ENCODE assay signal across 1 cellular context in genomic region chr5:69213513-69214215, GRCh38.
A peak's percentile ranks its signal among the peaks of the same experiment; 100 is the strongest.
TF ChIP-seq lines count a peak whose summit lies in the region.

No MANE protein-coding gene starts in this region.

TF ChIP-seq in HepG2, 621 proteins besides CTCF, POLR2A, EP300 and RAD21 (continued from another document):
- no peak for TF ChIP-seq ZNF407 (CRISPR knock-in tag; IDR thresholded peaks at IDR 0.05; ENCODE audit: not compliant biosample characterization)
- no peak for TF ChIP-seq ZNF143 (CRISPR knock-in tag; IDR thresholded peaks at IDR 0.05)
- TF ChIP-seq SAP130 (CRISPR knock-in tag; IDR thresholded peaks at IDR 0.05; ENCODE audit: low read depth): peak; percentile 70; the same call in 1 of the 2 replicates
- TF ChIP-seq FOSL1 (CRISPR knock-in tag; IDR thresholded peaks at IDR 0.05; ENCODE audit: borderline replicate concordance): peak; percentile 91
- TF ChIP-seq ZNF724P (CRISPR knock-in tag; IDR thresholded peaks at IDR 0.05; ENCODE audit: borderline replicate concordance): peak; percentile 18; the same call in 1 of the 2 replicates
- TF ChIP-seq BCLAF1 (IDR thresholded peaks at IDR 0.05): no peak
- TF ChIP-seq TFAP4 (IDR thresholded peaks at IDR 0.05; ENCODE audit: borderline replicate concordance, low read depth): peak; percentile 60; the same call in 1 of the 2 replicates
- no peak for TF ChIP-seq XRCC5 (optimal IDR thresholded peaks at IDR 0.05; ENCODE audit: low read length)
- peak; percentile 93 for TF ChIP-seq LCORL (IDR thresholded peaks at IDR 0.05)
- TF ChIP-seq LCORL (CRISPR knock-in tag; IDR thresholded peaks at IDR 0.05): no peak; the same call in 1 of the 2 replicates
- no peak for TF ChIP-seq ZNF3 (CRISPR knock-in tag; IDR thresholded peaks at IDR 0.05)
- TF ChIP-seq ZBTB25 (CRISPR knock-in tag; IDR thresholded peaks at IDR 0.05): no peak
- TF ChIP-seq HDAC1 (CRISPR knock-in tag; IDR thresholded peaks at IDR 0.05): 0 out of 2 replicates have a peak, but pooled peaks have one; percentile 25
- TF ChIP-seq ZBTB20 (CRISPR knock-in tag; IDR thresholded peaks at IDR 0.05; ENCODE audit: borderline replicate concordance, low read depth): no peak
- 0 out of 2 replicates have a peak, but pooled peaks have one; percentile 21 for TF ChIP-seq ELF3 (CRISPR knock-in tag; IDR thresholded peaks at IDR 0.05)
- 0 out of 2 replicates have a peak, but pooled peaks have one; percentile 25 for TF ChIP-seq ZNF614 (CRISPR knock-in tag; IDR thresholded peaks at IDR 0.05; ENCODE audit: borderline replicate concordance)
- TF ChIP-seq ZNF800 (CRISPR knock-in tag; IDR thresholded peaks at IDR 0.05): no peak
- no peak for TF ChIP-seq PITX1 (CRISPR knock-in tag; IDR thresholded peaks at IDR 0.05)
- TF ChIP-seq HOXA3 (CRISPR knock-in tag; IDR thresholded peaks at IDR 0.05): no peak
